6 cellular contexts compared by ENCODE assay signal in the genomic region with DNA sequence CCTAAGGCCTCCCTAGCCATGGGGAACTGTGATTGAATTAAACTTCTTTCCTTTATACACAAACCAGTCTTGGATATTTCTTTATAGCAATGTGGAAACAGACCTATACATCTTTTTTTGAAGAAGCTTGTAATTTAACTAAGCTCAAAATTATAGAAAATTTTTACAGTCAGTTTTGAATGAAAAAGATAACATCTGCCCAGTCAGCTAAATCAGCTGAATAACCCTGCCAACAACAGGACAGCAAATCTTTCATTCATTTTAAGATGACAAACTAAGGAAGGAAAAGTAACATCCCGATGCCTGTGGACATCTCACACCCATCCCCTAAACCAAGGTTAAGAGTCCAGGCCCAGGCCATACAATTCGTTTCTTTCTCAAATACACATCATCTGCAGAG.
"Had no signal": no experiment of that assay in that cellular context is flagged by ENCODE, and none has a peak within 500 bp of the region (broad histone marks: within the 10 kb centered on the region; RNA-seq: fewer than 3 reads in every experiment).

No MANE protein-coding gene starts in this region.

- H3K9ac ChIP-seq: KMS-11 had no signal

- ATAC-seq: K562 had no signal

- H3K4me2 ChIP-seq: KMS-11 had no signal

- DNase-seq: KBM-7, KG1 had no signal

- FAIRE-seq: HTR-8/SVneo, K562 had no signal

- H3K4me3 ChIP-seq: K562 had no signal

- H3K27ac ChIP-seq: HL-60, KMS-11 had no signal
